Comparison of ENCODE assay signal across 8 cellular contexts in the genomic region with DNA sequence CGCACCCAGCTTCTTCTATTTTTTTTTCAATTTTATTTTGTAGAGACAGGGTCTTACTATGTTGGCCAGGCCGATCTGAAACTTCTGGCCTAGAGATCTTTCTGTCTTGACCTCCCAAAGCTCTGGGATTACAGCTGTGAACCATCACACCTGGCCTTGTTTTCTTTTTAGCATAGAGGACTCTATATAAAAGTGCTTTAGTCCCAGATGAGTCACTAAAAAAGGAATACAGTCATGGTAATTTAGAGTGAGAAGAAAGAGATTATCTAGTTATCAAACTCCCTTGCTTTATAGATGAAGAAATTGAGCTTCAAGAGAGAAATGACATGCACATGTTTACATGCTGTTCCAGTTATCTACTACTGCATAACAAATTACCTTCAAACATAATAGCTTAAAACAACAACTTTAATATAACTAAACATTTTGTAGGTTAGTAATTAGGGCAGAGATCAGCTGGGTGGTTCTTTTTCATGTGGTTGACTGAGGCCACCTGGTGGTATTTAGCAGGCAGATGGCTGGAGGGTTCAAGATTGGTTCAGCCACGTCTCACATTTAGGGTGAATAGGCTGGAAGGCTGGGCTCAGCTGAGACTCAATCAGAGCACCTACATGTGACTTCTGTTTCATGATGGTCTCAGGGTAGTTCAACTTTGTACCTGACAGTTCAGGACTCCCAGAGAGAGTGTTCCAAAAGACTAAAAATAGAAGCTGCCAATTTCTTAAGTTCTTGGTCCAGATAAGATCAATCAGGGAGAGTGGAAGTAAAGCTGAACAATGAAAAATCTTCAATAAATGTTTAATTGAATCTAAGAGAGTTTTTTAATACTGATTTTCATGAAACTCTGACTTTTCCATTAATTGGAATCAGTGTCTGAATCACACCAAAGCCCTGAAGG. TPM values are rescaled to one million over a fixed set of nuclear protein-coding genes. Genes with fewer than 3 reads are reported as not detected.
DNase-seq lines count a peak whose midpoint lies in the region; ATAC-seq and TF ChIP-seq lines count a peak whose summit lies in the region.

No MANE protein-coding gene starts in this region.

- no peak overlapping the region for H3K4me2 ChIP-seq in SU-DHL-6 (ENCODE audit: low read depth, low read length, poor library complexity, severe bottlenecking)
- H3K4me2 ChIP-seq in mesendoderm (ENCODE audit: low read length) = no peak overlapping the region

- peak; percentile 48 for TF ChIP-seq CTCF in CD8-positive, alpha-beta T cell (IDR thresholded peaks at IDR 0.05)
- TF ChIP-seq CTCF in LNCAP (IDR thresholded peaks at IDR 0.05) = peak; percentile 72
- TF ChIP-seq CTCF in SU-DHL-6 (IDR thresholded peaks at IDR 0.05; ENCODE audit: insufficient read depth, low read length, poor library complexity, severe bottlenecking) = peak; percentile 84

- no peak overlapping the region for H3K27ac Mint-ChIP-seq in CD8-positive, alpha-beta T cell

- no peaks in the 10 kb centered on the region for H3K27me3 ChIP-seq in CD8-positive, alpha-beta T cell (ENCODE audit: insufficient read depth, low read length)
- no peaks in the 10 kb centered on the region for H3K27me3 ChIP-seq in SU-DHL-6 (ENCODE audit: low read length)
- no peaks in the 10 kb centered on the region for H3K27me3 ChIP-seq in mesendoderm (ENCODE audit: insufficient read depth, low read length, poor library complexity)

- H2BK120ac ChIP-seq in mesendoderm (ENCODE audit: low read depth, low read length) = no peak overlapping the region

- H3K36me3 ChIP-seq in CD8-positive, alpha-beta T cell (ENCODE audit: insufficient read depth, low read length) = no peaks in the 10 kb centered on the region
- H3K36me3 ChIP-seq in SU-DHL-6 (ENCODE audit: low read length) (no peaks in the 10 kb centered on the region), mesendoderm (ENCODE audit: control insufficient read depth, insufficient read depth, low read length) (no peaks in the 10 kb centered on the region)

- CTCF ChIA-PET in CD8-positive, alpha-beta T cell (lab: Charles Lee) = interaction anchor here (0.7 to 5.3 kb wide), 30 partner anchors 8 to 219 kb away, joined by 3 to 72 read pairs (median 5); a partner anchor contains a TSS

- no peak overlapping the region for H2BK15ac ChIP-seq in mesendoderm (replicated peaks; ENCODE audit: low read depth)

- H3K27ac ChIP-seq in CD8-positive, alpha-beta T cell (ENCODE audit: low read depth, low read length) = no peak overlapping the region
- no peak overlapping the region for H3K27ac ChIP-seq in SU-DHL-6 (ENCODE audit: low read depth, low read length)
- H3K27ac ChIP-seq in mesendoderm (ENCODE audit: low read depth, low read length) = no peak overlapping the region

- no peaks in the 10 kb centered on the region for H3K79me2 ChIP-seq in SU-DHL-6 (ENCODE audit: insufficient read depth, low read length)
- no peaks in the 10 kb centered on the region for H3K79me2 ChIP-seq in mesendoderm (ENCODE audit: control insufficient read depth, insufficient read depth, low read length)

- H3K4me3 Mint-ChIP-seq in CD8-positive, alpha-beta T cell = no peak overlapping the region

- no peaks in the 10 kb centered on the region for H3K79me1 ChIP-seq in mesendoderm (ENCODE audit: low read length)

- DNase-seq in CD8-positive, alpha-beta T cell = peak in 4 of 7 experiments; percentile 25 to 40 (median 30)
- DNase-seq in cerebellum (ENCODE audit: low spot score) = peak; percentile 5
- peak; percentile 68 for DNase-seq in mesendoderm
- DNase-seq in HK-2 (ENCODE audit: unreplicated experiment) = no peak
- DNase-seq in SKM-1 (lab: John Stamatoyannopoulos, UW; ENCODE audit: unreplicated experiment) = no peak

- no peak overlapping the region for H3K18ac ChIP-seq in mesendoderm (ENCODE audit: low read length)

- POLR2A ChIA-PET in CD8-positive, alpha-beta T cell (lab: Charles Lee) = interaction anchor here (0.8 to 1.4 kb wide), 3 partner anchors 16 to 42 kb away, joined by 3 to 7 read pairs (median 4); no protein-coding TSS in a partner anchor

- no peak overlapping the region for H4K5ac ChIP-seq in mesendoderm (ENCODE audit: low read length)

- H2BK5ac ChIP-seq in mesendoderm (ENCODE audit: low read length) = no peak overlapping the region

- H3K9ac ChIP-seq in SU-DHL-6 (ENCODE audit: low read length) = no peak overlapping the region
- no peak overlapping the region for H3K9ac ChIP-seq in mesendoderm (ENCODE audit: low read length)

- intact Hi-C loops in CD8-positive, alpha-beta T cell (cut with DNase I, micrococcal nuclease) = loop anchor here (1.0 to 2.0 kb wide), 3 partner anchors 41 to 203 kb away; no protein-coding TSS in a partner anchor

- no peaks in the 10 kb centered on the region for H3K9me3 Mint-ChIP-seq in CD8-positive, alpha-beta T cell

- H3K4me3 ChIP-seq in CD8-positive, alpha-beta T cell (ENCODE audit: low read depth, low read length) = no peak overlapping the region
- H3K4me3 ChIP-seq in SU-DHL-6 (ENCODE audit: insufficient read depth, low read length, poor library complexity, severe bottlenecking) (no peak overlapping the region), mesendoderm (ENCODE audit: low read length) (no peak overlapping the region)

- H4K20me1 ChIP-seq in SU-DHL-6 (ENCODE audit: low read depth, low read length) = no peaks in the 10 kb centered on the region

- H2AK5ac ChIP-seq in mesendoderm (ENCODE audit: low read length) = no peak overlapping the region

- H3K56ac ChIP-seq in mesendoderm (ENCODE audit: low read length) = no peak overlapping the region

- H4K8ac ChIP-seq in mesendoderm (ENCODE audit: low read depth, low read length) = no peak overlapping the region

- no CpG with 5 or more reads among the region's 3 CpGs for WGBS in mesendoderm (ENCODE audit: extremely low coverage, insufficient coverage, low lambda C conversion rate)

- H3K23ac ChIP-seq in mesendoderm (ENCODE audit: low read length) = no peak overlapping the region

- H3K4ac ChIP-seq in mesendoderm (ENCODE audit: low read depth, low read length) = no peak overlapping the region

- no peaks in the 10 kb centered on the region for H3K9me3 ChIP-seq in CD8-positive, alpha-beta T cell (ENCODE audit: low read length)
- no peaks in the 10 kb centered on the region for H3K9me3 ChIP-seq in SU-DHL-6 (ENCODE audit: insufficient read depth, low read length)

- H3K27me3 Mint-ChIP-seq in CD8-positive, alpha-beta T cell (ENCODE audit: low read depth) = peaks cover 12% of the 10 kb centered on the region

- peaks cover 4% of the 10 kb centered on the region for H3K4me1 Mint-ChIP-seq in CD8-positive, alpha-beta T cell (ENCODE audit: low read depth)

- no peak overlapping the region for H2AFZ ChIP-seq in SU-DHL-6 (ENCODE audit: low read depth, low read length, severe bottlenecking)

- no peaks in the 10 kb centered on the region for H3K4me1 ChIP-seq in CD8-positive, alpha-beta T cell (ENCODE audit: insufficient read depth, low read length)
- no peaks in the 10 kb centered on the region for H3K4me1 ChIP-seq in mesendoderm (ENCODE audit: control insufficient read depth, low read depth, low read length)

- no peaks in the 10 kb centered on the region for H3K36me3 Mint-ChIP-seq in CD8-positive, alpha-beta T cell

- no peaks in the 10 kb centered on the region; the same call in 1 of the 2 replicates for H3F3A ChIP-seq in SU-DHL-6 (ENCODE audit: insufficient read depth)

- ATAC-seq in CD8-positive, alpha-beta T cell = peak; percentile 72
- peak; percentile 80 for ATAC-seq in GM18907 (IDR thresholded peaks at IDR 0.05; ENCODE audit: unreplicated experiment)

- no peaks in the 10 kb centered on the region for H3K9me2 ChIP-seq in SU-DHL-6 (replicated peaks; ENCODE audit: insufficient read depth, low read length)

RNA-seq across cellular contexts. Expression of a gene that starts 16.9 kb away (rescaled TPM):
- total RNA-seq in CD8-positive, alpha-beta T cell = 10 to 100 TPM; 41.4 to 43.3 TPM
- 86.9 TPM for total RNA-seq in cerebellum
- polyA plus RNA-seq in mesendoderm (2013, experiment 1 of 2) = 78.0 TPM
- polyA plus RNA-seq in mesendoderm (2013, experiment 2 of 2) = 80.5 TPM

Comparison
In these comparisons a context has a peak if more than half of its experiments do, and no peak if none do; other contexts are left out.
1. DNase-seq: peak in CD8-positive, alpha-beta T cell (4 of 7), cerebellum (single experiment) and mesendoderm (single experiment); none in HK-2 (single experiment) and SKM-1 (single experiment).
2. Peak in every context shown above with its lines, with median percentiles within 50 percentile points of each other: CTCF ChIP-seq.